1 cellular context compared by ENCODE assay signal in the genomic region with DNA sequence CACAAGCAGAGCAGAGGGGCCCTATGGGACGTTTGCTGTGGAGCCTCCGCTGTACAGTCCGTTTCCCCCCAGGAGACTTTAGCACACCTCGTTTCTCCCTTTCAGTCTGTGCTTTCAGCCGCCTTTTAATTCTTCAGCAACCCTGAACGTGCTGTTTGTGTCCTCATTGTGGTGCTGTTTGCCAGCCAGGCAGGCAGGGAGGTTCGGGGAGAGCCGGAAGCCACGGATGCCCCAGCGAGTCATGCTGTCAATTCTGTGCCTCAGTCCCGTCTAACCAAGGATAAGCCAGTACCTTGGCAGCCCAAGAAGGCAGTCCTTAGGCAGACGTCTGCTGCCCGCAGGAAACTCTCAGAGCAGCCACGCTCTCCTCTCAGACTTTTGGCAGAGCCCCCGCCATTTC.
TF ChIP-seq lines count a peak whose summit lies in the region.

No MANE protein-coding gene starts in this region.

TF ChIP-seq in WTC11, 78 proteins besides CTCF, POLR2A, EP300 and RAD21 (continued from another document):
- TF ChIP-seq RORB (CRISPR knock-in tag; IDR thresholded peaks at IDR 0.05): no peak
- TF ChIP-seq, protein P1, sequence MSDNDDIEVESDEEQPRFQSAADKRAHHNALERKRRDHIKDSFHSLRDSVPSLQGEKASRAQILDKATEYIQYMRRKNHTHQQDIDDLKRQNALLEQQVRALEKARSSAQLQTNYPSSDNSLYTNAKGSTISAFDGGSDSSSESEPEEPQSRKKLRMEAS (CRISPR knock-in tag; IDR thresholded peaks at IDR 0.05): no peak
- TF ChIP-seq, protein P2, sequence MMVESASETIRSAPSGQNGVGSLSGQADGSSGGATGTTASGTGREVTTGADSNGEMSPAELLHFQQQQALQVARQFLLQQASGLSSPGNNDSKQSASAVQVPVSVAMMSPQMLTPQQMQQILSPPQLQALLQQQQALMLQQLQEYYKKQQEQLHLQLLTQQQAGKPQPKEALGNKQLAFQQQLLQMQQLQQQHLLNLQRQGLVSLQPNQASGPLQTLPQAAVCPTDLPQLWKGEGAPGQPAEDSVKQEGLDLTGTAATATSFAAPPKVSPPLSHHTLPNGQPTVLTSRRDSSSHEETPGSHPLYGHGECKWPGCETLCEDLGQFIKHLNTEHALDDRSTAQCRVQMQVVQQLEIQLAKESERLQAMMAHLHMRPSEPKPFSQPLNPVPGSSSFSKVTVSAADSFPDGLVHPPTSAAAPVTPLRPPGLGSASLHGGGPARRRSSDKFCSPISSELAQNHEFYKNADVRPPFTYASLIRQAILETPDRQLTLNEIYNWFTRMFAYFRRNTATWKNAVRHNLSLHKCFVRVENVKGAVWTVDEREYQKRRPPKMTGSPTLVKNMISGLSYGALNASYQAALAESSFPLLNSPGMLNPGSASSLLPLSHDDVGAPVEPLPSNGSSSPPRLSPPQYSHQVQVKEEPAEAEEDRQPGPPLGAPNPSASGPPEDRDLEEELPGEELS (CRISPR knock-in tag; IDR thresholded peaks at IDR 0.05): no peak
- TF ChIP-seq, protein P3, sequence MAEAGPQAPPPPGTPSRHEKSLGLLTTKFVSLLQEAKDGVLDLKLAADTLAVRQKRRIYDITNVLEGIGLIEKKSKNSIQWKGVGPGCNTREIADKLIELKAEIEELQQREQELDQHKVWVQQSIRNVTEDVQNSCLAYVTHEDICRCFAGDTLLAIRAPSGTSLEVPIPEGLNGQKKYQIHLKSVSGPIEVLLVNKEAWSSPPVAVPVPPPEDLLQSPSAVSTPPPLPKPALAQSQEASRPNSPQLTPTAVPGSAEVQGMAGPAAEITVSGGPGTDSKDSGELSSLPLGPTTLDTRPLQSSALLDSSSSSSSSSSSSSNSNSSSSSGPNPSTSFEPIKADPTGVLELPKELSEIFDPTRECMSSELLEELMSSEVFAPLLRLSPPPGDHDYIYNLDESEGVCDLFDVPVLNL (CRISPR knock-in tag; IDR thresholded peaks at IDR 0.05; ENCODE audit: borderline replicate concordance, low read depth): no peak
- no peak for TF ChIP-seq ZNF317 (CRISPR knock-in tag; IDR thresholded peaks at IDR 0.05; ENCODE audit: borderline replicate concordance, low read depth)
- no peak for TF ChIP-seq ZNF121 (CRISPR knock-in tag; IDR thresholded peaks at IDR 0.05)
- TF ChIP-seq, protein P4, sequence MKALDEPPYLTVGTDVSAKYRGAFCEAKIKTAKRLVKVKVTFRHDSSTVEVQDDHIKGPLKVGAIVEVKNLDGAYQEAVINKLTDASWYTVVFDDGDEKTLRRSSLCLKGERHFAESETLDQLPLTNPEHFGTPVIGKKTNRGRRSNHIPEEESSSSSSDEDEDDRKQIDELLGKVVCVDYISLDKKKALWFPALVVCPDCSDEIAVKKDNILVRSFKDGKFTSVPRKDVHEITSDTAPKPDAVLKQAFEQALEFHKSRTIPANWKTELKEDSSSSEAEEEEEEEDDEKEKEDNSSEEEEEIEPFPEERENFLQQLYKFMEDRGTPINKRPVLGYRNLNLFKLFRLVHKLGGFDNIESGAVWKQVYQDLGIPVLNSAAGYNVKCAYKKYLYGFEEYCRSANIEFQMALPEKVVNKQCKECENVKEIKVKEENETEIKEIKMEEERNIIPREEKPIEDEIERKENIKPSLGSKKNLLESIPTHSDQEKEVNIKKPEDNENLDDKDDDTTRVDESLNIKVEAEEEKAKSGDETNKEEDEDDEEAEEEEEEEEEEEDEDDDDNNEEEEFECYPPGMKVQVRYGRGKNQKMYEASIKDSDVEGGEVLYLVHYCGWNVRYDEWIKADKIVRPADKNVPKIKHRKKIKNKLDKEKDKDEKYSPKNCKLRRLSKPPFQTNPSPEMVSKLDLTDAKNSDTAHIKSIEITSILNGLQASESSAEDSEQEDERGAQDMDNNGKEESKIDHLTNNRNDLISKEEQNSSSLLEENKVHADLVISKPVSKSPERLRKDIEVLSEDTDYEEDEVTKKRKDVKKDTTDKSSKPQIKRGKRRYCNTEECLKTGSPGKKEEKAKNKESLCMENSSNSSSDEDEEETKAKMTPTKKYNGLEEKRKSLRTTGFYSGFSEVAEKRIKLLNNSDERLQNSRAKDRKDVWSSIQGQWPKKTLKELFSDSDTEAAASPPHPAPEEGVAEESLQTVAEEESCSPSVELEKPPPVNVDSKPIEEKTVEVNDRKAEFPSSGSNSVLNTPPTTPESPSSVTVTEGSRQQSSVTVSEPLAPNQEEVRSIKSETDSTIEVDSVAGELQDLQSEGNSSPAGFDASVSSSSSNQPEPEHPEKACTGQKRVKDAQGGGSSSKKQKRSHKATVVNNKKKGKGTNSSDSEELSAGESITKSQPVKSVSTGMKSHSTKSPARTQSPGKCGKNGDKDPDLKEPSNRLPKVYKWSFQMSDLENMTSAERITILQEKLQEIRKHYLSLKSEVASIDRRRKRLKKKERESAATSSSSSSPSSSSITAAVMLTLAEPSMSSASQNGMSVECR (CRISPR knock-in tag; IDR thresholded peaks at IDR 0.05; ENCODE audit: borderline replicate concordance): no peak
- no peak for TF ChIP-seq RELA (CRISPR knock-in tag; IDR thresholded peaks at IDR 0.05; ENCODE audit: borderline replicate concordance)
- no peak for TF ChIP-seq ELF4 (CRISPR knock-in tag; IDR thresholded peaks at IDR 0.05; ENCODE audit: low read depth)
